Comparison of ENCODE assay signal across 1 cellular context in the genomic region with DNA sequence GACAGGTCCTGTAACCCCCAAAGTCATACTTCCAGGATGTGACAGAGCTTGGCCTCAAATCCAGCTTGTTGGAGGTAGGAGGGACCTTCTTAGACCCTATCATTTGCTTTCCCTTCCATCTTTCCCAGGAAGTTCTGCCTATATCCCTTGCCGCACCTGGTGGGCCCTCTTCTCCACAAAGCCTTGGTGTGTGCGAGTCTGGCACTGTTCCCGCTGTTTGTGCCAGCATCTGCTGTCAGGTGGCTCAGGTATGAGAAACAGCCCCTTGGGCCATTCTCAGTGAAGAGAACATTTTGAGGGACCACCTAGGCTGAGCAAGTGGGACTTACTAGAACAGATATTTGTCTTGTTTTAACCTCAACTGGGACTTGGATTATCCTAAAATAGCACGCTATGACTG.
TF ChIP-seq lines count a peak whose summit lies in the region.

No MANE protein-coding gene starts in this region.

TF ChIP-seq in IMR-90, 13 proteins besides CTCF, POLR2A, EP300 and RAD21:
- TF ChIP-seq CEBPB (IDR thresholded peaks at IDR 0.05; ENCODE audit: low read depth, low read length) (no peak), RFX5 (IDR thresholded peaks at IDR 0.05; ENCODE audit: low read depth, low read length) (no peak), CHD1 (IDR thresholded peaks at IDR 0.05; ENCODE audit: low read depth, low read length) (no peak), MXI1 (IDR thresholded peaks at IDR 0.05; ENCODE audit: borderline replicate concordance, low read depth, low read length) (no peak), NFE2L2 (IDR thresholded peaks at IDR 0.05; ENCODE audit: low read depth, low read length) (no peak), ELK1 (IDR thresholded peaks at IDR 0.05; ENCODE audit: borderline replicate concordance, low read depth, low read length) (no peak), RCOR1 (IDR thresholded peaks at IDR 0.05; ENCODE audit: insufficient replicate concordance, low read length) (no peak), FOS (IDR thresholded peaks at IDR 0.05; ENCODE audit: low read depth, low read length) (no peak), SMC3 (IDR thresholded peaks at IDR 0.05; ENCODE audit: low read depth, low read length) (no peak), BHLHE40 (IDR thresholded peaks at IDR 0.05; ENCODE audit: low read depth, low read length) (no peak), USF2 (IDR thresholded peaks at IDR 0.05; ENCODE audit: low read depth, low read length) (no peak), MAFK (IDR thresholded peaks at IDR 0.05; ENCODE audit: low read depth, low read length) (no peak), MAZ (IDR thresholded peaks at IDR 0.05; ENCODE audit: borderline replicate concordance, low read depth, low read length) (no peak)
